1 cellular context compared by ENCODE assay signal in the genomic region with DNA sequence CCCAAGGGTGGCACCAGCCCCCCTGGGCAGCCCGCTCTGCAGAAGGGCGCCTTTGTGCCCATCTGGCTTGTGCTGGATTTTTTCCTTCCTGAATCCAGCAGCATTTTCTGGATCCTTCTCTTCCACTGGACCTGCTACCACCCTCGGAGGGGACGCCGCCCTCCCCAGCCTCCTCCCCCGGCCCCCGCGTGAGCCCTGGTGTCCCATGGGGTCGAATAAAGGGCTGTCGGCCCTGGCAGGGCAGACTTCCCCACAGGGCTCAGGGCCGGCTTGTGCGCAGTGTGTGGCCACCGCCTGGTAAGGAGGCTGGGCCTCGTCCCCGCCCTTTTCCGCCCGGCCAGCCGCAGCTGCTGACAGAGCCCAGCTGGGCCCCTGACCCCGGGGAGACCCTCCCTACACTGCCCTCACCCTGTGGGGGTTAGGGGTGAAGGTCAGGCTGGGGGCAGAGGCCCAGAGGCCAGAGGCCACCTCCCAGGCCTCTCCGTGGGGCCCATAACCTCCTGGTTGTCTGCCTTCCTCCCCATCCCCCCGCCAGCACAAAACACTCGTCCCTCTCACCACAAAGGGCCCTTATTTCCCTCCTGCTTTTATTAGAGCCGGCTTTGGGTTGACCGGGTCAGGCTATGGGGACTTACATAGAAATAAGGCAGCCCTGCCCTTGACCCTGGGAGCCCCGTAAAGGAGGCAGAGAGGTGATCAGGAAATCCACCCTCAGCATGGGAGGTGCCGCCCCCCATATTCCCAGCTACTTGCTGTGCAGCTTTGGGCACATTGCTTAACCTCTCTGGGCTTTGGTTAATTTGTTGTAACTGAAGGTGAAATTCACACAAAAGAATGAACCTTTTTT.
A peak's percentile ranks its signal among the peaks of the same experiment; 100 is the strongest.
TF ChIP-seq lines count a peak whose summit lies in the region.

No MANE protein-coding gene starts in this region.

TF ChIP-seq in HepG2, 621 proteins besides CTCF, POLR2A, EP300 and RAD21 (continued from another document and continues in another):
- TF ChIP-seq, protein P1, sequence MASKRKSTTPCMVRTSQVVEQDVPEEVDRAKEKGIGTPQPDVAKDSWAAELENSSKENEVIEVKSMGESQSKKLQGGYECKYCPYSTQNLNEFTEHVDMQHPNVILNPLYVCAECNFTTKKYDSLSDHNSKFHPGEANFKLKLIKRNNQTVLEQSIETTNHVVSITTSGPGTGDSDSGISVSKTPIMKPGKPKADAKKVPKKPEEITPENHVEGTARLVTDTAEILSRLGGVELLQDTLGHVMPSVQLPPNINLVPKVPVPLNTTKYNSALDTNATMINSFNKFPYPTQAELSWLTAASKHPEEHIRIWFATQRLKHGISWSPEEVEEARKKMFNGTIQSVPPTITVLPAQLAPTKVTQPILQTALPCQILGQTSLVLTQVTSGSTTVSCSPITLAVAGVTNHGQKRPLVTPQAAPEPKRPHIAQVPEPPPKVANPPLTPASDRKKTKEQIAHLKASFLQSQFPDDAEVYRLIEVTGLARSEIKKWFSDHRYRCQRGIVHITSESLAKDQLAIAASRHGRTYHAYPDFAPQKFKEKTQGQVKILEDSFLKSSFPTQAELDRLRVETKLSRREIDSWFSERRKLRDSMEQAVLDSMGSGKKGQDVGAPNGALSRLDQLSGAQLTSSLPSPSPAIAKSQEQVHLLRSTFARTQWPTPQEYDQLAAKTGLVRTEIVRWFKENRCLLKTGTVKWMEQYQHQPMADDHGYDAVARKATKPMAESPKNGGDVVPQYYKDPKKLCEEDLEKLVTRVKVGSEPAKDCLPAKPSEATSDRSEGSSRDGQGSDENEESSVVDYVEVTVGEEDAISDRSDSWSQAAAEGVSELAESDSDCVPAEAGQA (IDR thresholded peaks at IDR 0.05; ENCODE audit: low read depth), result peak; percentile 86
- TF ChIP-seq, protein P1 (CRISPR knock-in tag; IDR thresholded peaks at IDR 0.05; ENCODE audit: borderline replicate concordance), result no peak; the same call in 1 of the 2 replicates
- TF ChIP-seq SKI (IDR thresholded peaks at IDR 0.05; ENCODE audit: partially characterized antibody) (peak; percentile 99), MTA3 (CRISPR knock-in tag; IDR thresholded peaks at IDR 0.05) (no peak), ZNF329 (CRISPR knock-in tag; IDR thresholded peaks at IDR 0.05; ENCODE audit: low read depth) (peak; percentile 80; the same call in 1 of the 2 replicates), ZNF768 (CRISPR knock-in tag; IDR thresholded peaks at IDR 0.05) (peak; percentile 100), ZNF672 (CRISPR knock-in tag; IDR thresholded peaks at IDR 0.05) (0 out of 2 replicates have a peak, but pooled peaks have one; percentile 55), RFXAP (CRISPR knock-in tag; IDR thresholded peaks at IDR 0.05; ENCODE audit: borderline replicate concordance) (peak; percentile 95), NFKB2 (CRISPR knock-in tag; IDR thresholded peaks at IDR 0.05; ENCODE audit: borderline replicate concordance) (peak; percentile 97; the same call in 1 of the 2 replicates), ZNF644 (CRISPR knock-in tag; IDR thresholded peaks at IDR 0.05; ENCODE audit: low read depth) (peak; percentile 53; the same call in 1 of the 2 replicates), TBP (CRISPR knock-in tag; IDR thresholded peaks at IDR 0.05) (no peak), ZNF816 (CRISPR knock-in tag; IDR thresholded peaks at IDR 0.05; ENCODE audit: borderline replicate concordance) (peak; percentile 67; the same call in 1 of the 2 replicates), RFX3 (CRISPR knock-in tag; IDR thresholded peaks at IDR 0.05) (no peak), FOXO1 (CRISPR knock-in tag; IDR thresholded peaks at IDR 0.05) (peak; percentile 99), ZNF446 (CRISPR knock-in tag; IDR thresholded peaks at IDR 0.05) (peak; percentile 35; the same call in 1 of the 2 replicates), JUN (CRISPR knock-in tag; IDR thresholded peaks at IDR 0.05) (peak; percentile 93), ZNF614 (CRISPR knock-in tag; IDR thresholded peaks at IDR 0.05; ENCODE audit: borderline replicate concordance) (peak; percentile 94; the same call in 1 of the 2 replicates), ZFP82 (CRISPR knock-in tag; IDR thresholded peaks at IDR 0.05; ENCODE audit: borderline replicate concordance) (peak; percentile 94), MYNN (CRISPR knock-in tag; IDR thresholded peaks at IDR 0.05; ENCODE audit: low read depth) (no peak), NR1H2 (CRISPR knock-in tag; IDR thresholded peaks at IDR 0.05; ENCODE audit: borderline replicate concordance, low read depth) (peak; percentile 99), HES4 (CRISPR knock-in tag; IDR thresholded peaks at IDR 0.05; ENCODE audit: borderline replicate concordance) (no peak; the same call in 1 of the 2 replicates), ZNF160 (CRISPR knock-in tag; IDR thresholded peaks at IDR 0.05) (peak; percentile 86), RBAK (CRISPR knock-in tag; IDR thresholded peaks at IDR 0.05) (peak; percentile 89), MAF1 (CRISPR knock-in tag; IDR thresholded peaks at IDR 0.05; ENCODE audit: borderline replicate concordance) (peak; percentile 49; the same call in 1 of the 2 replicates), CREM (IDR thresholded peaks at IDR 0.05) (peak; percentile 93), CREM (CRISPR knock-in tag; IDR thresholded peaks at IDR 0.05) (no peak), NFYB (CRISPR knock-in tag; IDR thresholded peaks at IDR 0.05) (peak; percentile 45), XBP1 (CRISPR knock-in tag; IDR thresholded peaks at IDR 0.05) (no peak), ZNF75D (CRISPR knock-in tag; IDR thresholded peaks at IDR 0.05; ENCODE audit: borderline replicate concordance) (no peak), ETV6 (CRISPR knock-in tag; conservative IDR thresholded peaks at IDR 0.05) (peak; percentile 93), ZNF253 (CRISPR knock-in tag; IDR thresholded peaks at IDR 0.05; ENCODE audit: borderline replicate concordance) (peak; percentile 89; the same call in 1 of the 2 replicates), ZNF749 (CRISPR knock-in tag; IDR thresholded peaks at IDR 0.05; ENCODE audit: borderline replicate concordance) (peak; percentile 97), ZNF788 (CRISPR knock-in tag; IDR thresholded peaks at IDR 0.05; ENCODE audit: borderline replicate concordance) (peak; percentile 100), ZNF670 (CRISPR knock-in tag; IDR thresholded peaks at IDR 0.05; ENCODE audit: borderline replicate concordance) (peak; percentile 100), ZNF230 (CRISPR knock-in tag; IDR thresholded peaks at IDR 0.05) (peak; percentile 45; the same call in 1 of the 2 replicates), ETV5 (CRISPR knock-in tag; IDR thresholded peaks at IDR 0.05; ENCODE audit: borderline replicate concordance) (peak; percentile 98), ZNF569 (CRISPR knock-in tag; IDR thresholded peaks at IDR 0.05; ENCODE audit: borderline replicate concordance) (no peak), SP4 (CRISPR knock-in tag; IDR thresholded peaks at IDR 0.05) (peak; percentile 95), GATAD2A (CRISPR knock-in tag; IDR thresholded peaks at IDR 0.05) (peak; percentile 100), ZFP37 (CRISPR knock-in tag; IDR thresholded peaks at IDR 0.05; ENCODE audit: borderline replicate concordance) (no peak), SALL1 (CRISPR knock-in tag; IDR thresholded peaks at IDR 0.05) (peak; percentile 100), HNF4G (IDR thresholded peaks at IDR 0.05; ENCODE audit: borderline replicate concordance, low read depth, low read length) (peak; percentile 99), HNF4G (CRISPR knock-in tag; IDR thresholded peaks at IDR 0.05; ENCODE audit: borderline replicate concordance, low read depth) (peak; percentile 100), JUNB (CRISPR knock-in tag; IDR thresholded peaks at IDR 0.05; ENCODE audit: borderline replicate concordance) (no peak), HNRNPH1 (optimal IDR thresholded peaks at IDR 0.05; ENCODE audit: low read depth, low read length) (no peak), SMAD1 (CRISPR knock-in tag; IDR thresholded peaks at IDR 0.05; ENCODE audit: borderline replicate concordance, low read depth) (peak; percentile 94), RORA (CRISPR knock-in tag; IDR thresholded peaks at IDR 0.05) (no peak), RCOR2 (CRISPR knock-in tag; IDR thresholded peaks at IDR 0.05) (peak; percentile 98), ZNF263 (CRISPR knock-in tag; IDR thresholded peaks at IDR 0.05) (peak; percentile 99), TBX2 (CRISPR knock-in tag; IDR thresholded peaks at IDR 0.05; ENCODE audit: borderline replicate concordance) (peak; percentile 100)
- TF ChIP-seq, protein P2, sequence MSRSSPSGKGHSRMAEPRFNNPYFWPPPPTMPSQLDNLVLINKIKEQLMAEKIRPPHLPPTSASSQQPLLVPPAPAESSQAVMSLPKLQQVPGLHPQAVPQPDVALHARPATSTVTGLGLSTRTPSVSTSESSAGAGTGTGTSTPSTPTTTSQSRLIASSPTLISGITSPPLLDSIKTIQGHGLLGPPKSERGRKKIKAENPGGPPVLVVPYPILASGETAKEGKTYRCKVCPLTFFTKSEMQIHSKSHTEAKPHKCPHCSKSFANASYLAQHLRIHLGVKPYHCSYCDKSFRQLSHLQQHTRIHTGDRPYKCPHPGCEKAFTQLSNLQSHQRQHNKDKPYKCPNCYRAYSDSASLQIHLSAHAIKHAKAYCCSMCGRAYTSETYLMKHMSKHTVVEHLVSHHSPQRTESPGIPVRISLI (CRISPR knock-in tag; IDR thresholded peaks at IDR 0.05; ENCODE audit: borderline replicate concordance), result peak; percentile 88
- TF ChIP-seq, protein P3, sequence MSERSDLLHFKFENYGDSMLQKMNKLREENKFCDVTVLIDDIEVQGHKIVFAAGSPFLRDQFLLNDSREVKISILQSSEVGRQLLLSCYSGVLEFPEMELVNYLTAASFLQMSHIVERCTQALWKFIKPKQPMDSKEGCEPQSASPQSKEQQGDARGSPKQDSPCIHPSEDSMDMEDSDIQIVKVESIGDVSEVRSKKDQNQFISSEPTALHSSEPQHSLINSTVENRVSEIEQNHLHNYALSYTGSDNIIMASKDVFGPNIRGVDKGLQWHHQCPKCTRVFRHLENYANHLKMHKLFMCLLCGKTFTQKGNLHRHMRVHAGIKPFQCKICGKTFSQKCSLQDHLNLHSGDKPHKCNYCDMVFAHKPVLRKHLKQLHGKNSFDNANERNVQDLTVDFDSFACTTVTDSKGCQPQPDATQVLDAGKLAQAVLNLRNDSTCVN (CRISPR knock-in tag; IDR thresholded peaks at IDR 0.05; ENCODE audit: borderline replicate concordance), result peak; percentile 67; the same call in 1 of the 2 replicates
- TF ChIP-seq, protein P4, sequence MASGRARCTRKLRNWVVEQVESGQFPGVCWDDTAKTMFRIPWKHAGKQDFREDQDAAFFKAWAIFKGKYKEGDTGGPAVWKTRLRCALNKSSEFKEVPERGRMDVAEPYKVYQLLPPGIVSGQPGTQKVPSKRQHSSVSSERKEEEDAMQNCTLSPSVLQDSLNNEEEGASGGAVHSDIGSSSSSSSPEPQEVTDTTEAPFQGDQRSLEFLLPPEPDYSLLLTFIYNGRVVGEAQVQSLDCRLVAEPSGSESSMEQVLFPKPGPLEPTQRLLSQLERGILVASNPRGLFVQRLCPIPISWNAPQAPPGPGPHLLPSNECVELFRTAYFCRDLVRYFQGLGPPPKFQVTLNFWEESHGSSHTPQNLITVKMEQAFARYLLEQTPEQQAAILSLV (CRISPR knock-in tag; IDR thresholded peaks at IDR 0.05; ENCODE audit: borderline replicate concordance), result peak; percentile 97; the same call in 1 of the 2 replicates
- TF ChIP-seq, protein P5, sequence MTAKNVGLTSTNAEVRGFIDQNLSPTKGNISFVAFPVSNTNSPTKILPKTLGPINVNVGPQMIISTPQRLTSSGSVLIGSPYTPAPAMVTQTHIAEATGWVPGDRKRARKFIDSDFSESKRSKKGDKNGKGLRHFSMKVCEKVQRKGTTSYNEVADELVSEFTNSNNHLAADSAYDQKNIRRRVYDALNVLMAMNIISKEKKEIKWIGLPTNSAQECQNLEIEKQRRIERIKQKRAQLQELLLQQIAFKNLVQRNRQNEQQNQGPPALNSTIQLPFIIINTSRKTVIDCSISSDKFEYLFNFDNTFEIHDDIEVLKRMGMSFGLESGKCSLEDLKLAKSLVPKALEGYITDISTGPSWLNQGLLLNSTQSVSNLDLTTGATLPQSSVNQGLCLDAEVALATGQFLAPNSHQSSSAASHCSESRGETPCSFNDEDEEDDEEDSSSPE (CRISPR knock-in tag; IDR thresholded peaks at IDR 0.05), result peak; percentile 93
- TF ChIP-seq, protein P6, sequence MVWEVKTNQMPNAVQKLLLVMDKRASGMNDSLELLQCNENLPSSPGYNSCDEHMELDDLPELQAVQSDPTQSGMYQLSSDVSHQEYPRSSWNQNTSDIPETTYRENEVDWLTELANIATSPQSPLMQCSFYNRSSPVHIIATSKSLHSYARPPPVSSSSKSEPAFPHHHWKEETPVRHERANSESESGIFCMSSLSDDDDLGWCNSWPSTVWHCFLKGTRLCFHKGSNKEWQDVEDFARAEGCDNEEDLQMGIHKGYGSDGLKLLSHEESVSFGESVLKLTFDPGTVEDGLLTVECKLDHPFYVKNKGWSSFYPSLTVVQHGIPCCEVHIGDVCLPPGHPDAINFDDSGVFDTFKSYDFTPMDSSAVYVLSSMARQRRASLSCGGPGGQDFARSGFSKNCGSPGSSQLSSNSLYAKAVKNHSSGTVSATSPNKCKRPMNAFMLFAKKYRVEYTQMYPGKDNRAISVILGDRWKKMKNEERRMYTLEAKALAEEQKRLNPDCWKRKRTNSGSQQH (CRISPR knock-in tag; IDR thresholded peaks at IDR 0.05; ENCODE audit: low read depth), result peak; percentile 81; the same call in 1 of the 2 replicates
